In genomic region chr3:57787867-57788623, GRCh38 we compare ENCODE assay signal across 8 cellular contexts. TPM values are rescaled to one million over a fixed set of nuclear protein-coding genes. Genes with fewer than 3 reads are reported as not detected.
A peak's percentile ranks its signal among the peaks of the same experiment; 100 is the strongest.
DNase-seq lines count a peak whose midpoint lies in the region; ATAC-seq, FAIRE-seq and TF ChIP-seq lines count a peak whose summit lies in the region.

No MANE protein-coding gene starts in this region.

- H3K9me3 ChIP-seq in H1 (ENCODE audit: insufficient read depth in 2 of 2, low read depth in 1 of 2, low read length in 1 of 2) (no peaks in the 10 kb centered on the region), ascending aorta (no peaks in the 10 kb centered on the region)

- no peak overlapping the region for H2BK20ac ChIP-seq in H1 (ENCODE audit: low read length)

- no peak overlapping the region for H4K91ac ChIP-seq in H1 (replicated peaks; ENCODE audit: insufficient read length, low read length)

- H3K36me3 ChIP-seq in H1 (ENCODE audit: control insufficient read depth in 2 of 4, insufficient read depth in 4 of 4, low read length in 3 of 4), result no peaks in the 10 kb centered on the region
- H3K36me3 ChIP-seq in ascending aorta, result no peaks in the 10 kb centered on the region

- no peak overlapping the region for H2AK5ac ChIP-seq in H1 (ENCODE audit: low read depth, low read length)

- no peak overlapping the region for H4K5ac ChIP-seq in H1 (ENCODE audit: insufficient read length, low read depth, low read length)

- TF ChIP-seq CTCF in GM13977 (IDR thresholded peaks at IDR 0.05; ENCODE audit: extremely low read depth, insufficient read depth, missing control alignments), result no peak
- no peak for TF ChIP-seq CTCF in GM20000 (IDR thresholded peaks at IDR 0.05; ENCODE audit: extremely low read depth, missing control alignments)
- TF ChIP-seq CTCF in H1 (IDR thresholded peaks at IDR 0.05; ENCODE audit: control extremely low read depth in 1 of 3, insufficient read depth in 1 of 3, low read depth in 1 of 3, low read length in 3 of 3), result no peak
- no peak for TF ChIP-seq CTCF in ascending aorta (IDR thresholded peaks at IDR 0.05)

- H3K14ac ChIP-seq in H1 (ENCODE audit: insufficient read length), result no peak overlapping the region

- FAIRE-seq in H1 (lab: Jason Lieb, UNC), result no peak

- H3K56ac ChIP-seq in H1 (replicated peaks; ENCODE audit: insufficient read length, low read depth, low read length), result no peak overlapping the region

- ATAC-seq in HG03280 (IDR thresholded peaks at IDR 0.05; ENCODE audit: unreplicated experiment), result peak; percentile 91

- in situ Hi-C loops in GM13977 (cut with MboI; ENCODE audit: low pct_unique_long_range_greater_than_20kb, low sequenced_read_pairs, unreplicated experiment), result no loop called here

- TF ChIP-seq RAD21 in H1 (IDR thresholded peaks at IDR 0.05 in 1 of 2, conservative IDR thresholded peaks at IDR 0.05 in 1 of 2; ENCODE audit: low read depth in 2 of 2, low read length in 2 of 2), result no peak

- no peak overlapping the region for H3K9ac ChIP-seq in H1 (replicated peaks in 1 of 4; ENCODE audit: extremely low read depth in 1 of 4, low read depth in 3 of 4, low read length in 3 of 4)

- no peak overlapping the region for H2AFZ ChIP-seq in H1 (ENCODE audit: low read length)

- POLR2A ChIA-PET in H1 (lab: Charles Lee; ENCODE audit: partially characterized antibody), result no interaction called here

- H3K4ac ChIP-seq in H1 (replicated peaks; ENCODE audit: insufficient read length, low read depth, low read length), result no peak overlapping the region

- TF ChIP-seq EP300 in H1 (IDR thresholded peaks at IDR 0.05; ENCODE audit: borderline replicate concordance in 1 of 2, low read depth in 2 of 2, low read length in 2 of 2), result no peak

- H3K27ac ChIP-seq in H1 (ENCODE audit: low read depth, low read length) (no peak overlapping the region), ascending aorta (no peak overlapping the region)

- no peaks in the 10 kb centered on the region for H3K23me2 ChIP-seq in H1 (ENCODE audit: low read depth, low read length)

- H4K8ac ChIP-seq in H1 (ENCODE audit: extremely low read depth, insufficient read depth, low read length), result no peak overlapping the region

- H3K4me2 ChIP-seq in H1 (ENCODE audit: insufficient read depth in 1 of 2, low read depth in 2 of 2, low read length in 2 of 2), result peak overlapping the region in 1 of 2 experiments; percentile 19; a peak in 1 of 4 replicates

- 93% methylated on average over 2 of the region's 2 CpGs; no CpG with 5 or more reads in 1 of the 2 experiments for WGBS in H1 (ENCODE audit: extremely low coverage in 1 of 2, insufficient coverage in 1 of 2, insufficient read length in 1 of 2, insufficient replicate concordance in 2 of 2, low coverage in 1 of 2, low lambda C conversion rate in 2 of 2, missing lambda C conversion rate in 1 of 2), 2 experiments

- intact Hi-C loops in ascending aorta (cut with DNase I), result no loop called here

- peaks cover 3% of the 10 kb centered on the region; the same call in 1 of the 2 replicates for H3K79me1 ChIP-seq in H1 (ENCODE audit: low read depth, low read length)

- H3K23ac ChIP-seq in H1 (ENCODE audit: insufficient read length), result no peak overlapping the region

- no peak overlapping the region for H3K18ac ChIP-seq in H1 (ENCODE audit: extremely low read depth, low read length)

- no peaks in the 10 kb centered on the region for H3K27me3 ChIP-seq in H1 (replicated peaks in 1 of 4; ENCODE audit: control insufficient read depth in 3 of 4, extremely low read depth in 1 of 4, insufficient read depth in 3 of 4, low read length in 3 of 4)
- H3K27me3 ChIP-seq in ascending aorta, result no peaks in the 10 kb centered on the region

- H3K79me2 ChIP-seq in H1 (ENCODE audit: control insufficient read depth in 1 of 2, insufficient read depth in 2 of 2, low read length in 2 of 2), result peaks cover 3 to 84% of the 10 kb centered on the region in 2 experiments

- peaks cover 2 to 4% of the 10 kb centered on the region in 2 experiments for H4K20me1 ChIP-seq in H1 (replicated peaks in 1 of 2; ENCODE audit: control insufficient read depth in 1 of 2, insufficient read depth in 2 of 2, low read length in 2 of 2)

- H3K4me1 ChIP-seq in H1 (replicated peaks in 1 of 4; ENCODE audit: control insufficient read depth in 3 of 4, insufficient read depth in 4 of 4, low read length in 3 of 4) (peaks cover 0 to 9% (median 3%) of the 10 kb centered on the region in 4 experiments; a peak in 4 of 7 replicates), ascending aorta (no peaks in the 10 kb centered on the region)

- no peak overlapping the region for H2BK120ac ChIP-seq in H1 (replicated peaks; ENCODE audit: low read depth, low read length)

- H2BK5ac ChIP-seq in H1 (ENCODE audit: low read depth, low read length), result no peak overlapping the region

- H3K4me3 ChIP-seq in H1 (ENCODE audit: extremely low read depth in 1 of 4, insufficient read depth in 2 of 4, low read depth in 3 of 4, low read length in 4 of 4) (no peak overlapping the region), ascending aorta (no peak overlapping the region)

- H2BK12ac ChIP-seq in H1 (ENCODE audit: low read depth, low read length), result no peak overlapping the region

- CTCF ChIA-PET in H1 (lab: Charles Lee; ENCODE audit: partially characterized antibody), result no interaction called here

- DNase-seq in GM13977 (ENCODE audit: low spot score) (peak; percentile 74), GM20000 (ENCODE audit: low spot score) (peak; percentile 70), H1 (ENCODE audit: low read depth in 1 of 2, low spot score in 2 of 2) (no peak), iPS-NIHi11 (ENCODE audit: low spot score) (no peak), anterior cingulate cortex (lab: John Stamatoyannopoulos, UW) (no peak), ascending aorta (ENCODE audit: low spot score in 2 of 2) (no peak), NCI-H1436 (lab: John Stamatoyannopoulos, UW) (no peak)

- no peak overlapping the region for H2BK15ac ChIP-seq in H1 (ENCODE audit: low read length)

- TF ChIP-seq POLR2A in H1 (IDR thresholded peaks at IDR 0.05; ENCODE audit: control extremely low read depth in 1 of 2, low read depth in 2 of 2, low read length in 2 of 2), result no peak

TF ChIP-seq in H1, 55 proteins besides CTCF, POLR2A, EP300 and RAD21:
- TF ChIP-seq POU5F1 (IDR thresholded peaks at IDR 0.05; ENCODE audit: low read depth, low read length), result peak; percentile 34; the same call in 1 of the 2 replicates
- TF ChIP-seq NRF1 (IDR thresholded peaks at IDR 0.05; ENCODE audit: low read depth, low read length), result no peak

RNA-seq across cellular contexts. Expression of gene SLMAP, which starts 31.9 kb away (rescaled TPM):
- 67.6 and 70.4 TPM in 2 replicates for total RNA-seq in H1 (2021; fragmentation: NEBNext Ultra II Directional; extraction: Animal tissue kit (Norgen Biotek cat#: 25700))
- 13.6 and 16.9 TPM in 2 replicates for polyA plus RNA-seq in H1 (2011; rRNA removed)
- 19.5 TPM for polyA plus RNA-seq in H1 (2011; cell fraction: cytosol; rRNA removed)
- 52.7 TPM for polyA plus RNA-seq in H1 (2011; cell fraction: nucleus; rRNA removed)
- polyA plus RNA-seq in H1 (2012, experiment 1 of 2), result 18.8 to 37.7 TPM (median 23.9 TPM) in 4 replicates
- 1.7 TPM for polyA plus RNA-seq in H1 (2012, experiment 2 of 2)
- polyA plus RNA-seq in H1 (2013, experiment 1 of 2), result 30.8 TPM
- 31.4 TPM for polyA plus RNA-seq in H1 (2013, experiment 2 of 2)
- polyA minus RNA-seq in H1 (2011; rRNA and poly(A)+ RNA removed), result 53.2 and 56.1 TPM in 2 replicates
- 38.8 TPM for polyA minus RNA-seq in H1 (2011; cell fraction: cytosol; rRNA and poly(A)+ RNA removed)
- 116 TPM for polyA minus RNA-seq in H1 (2011; cell fraction: nucleus; rRNA and poly(A)+ RNA removed)
- 502 TPM for total RNA-seq in ascending aorta

Comparison
In these comparisons a context has a peak if more than half of its experiments do, and no peak if none do; other contexts are left out.
1. DNase-seq: peak in GM13977 (single experiment) and GM20000 (single experiment); none in H1 (0 of 2), iPS-NIHi11 (single experiment), anterior cingulate cortex (0 of 58), ascending aorta (0 of 2) and NCI-H1436 (single experiment).